8 cellular contexts compared by ENCODE assay signal in genomic region chr13:75635621-75636338, GRCh38. TPM values are rescaled to one million over a fixed set of nuclear protein-coding genes. Genes with fewer than 3 reads are reported as not detected.
A peak's percentile ranks its signal among the peaks of the same experiment; 100 is the strongest.
DNase-seq lines count a peak whose midpoint lies in the region; ATAC-seq and TF ChIP-seq lines count a peak whose summit lies in the region.

LMO7 (plus strand) TSS chr13:75636330; CDS start chr13:75636658, 328 bp downstream.

- H3K9me3 ChIP-seq in Caco-2 (no peaks in the 10 kb centered on the region), smooth muscle cell (replicated peaks; ENCODE audit: low read depth) (no peaks in the 10 kb centered on the region)

- H3K27me3 Mint-ChIP-seq in Caco-2 (ENCODE audit: insufficient read depth, unreplicated experiment) (no peaks in the 10 kb centered on the region), immature natural killer cell (ENCODE audit: low read depth in 3 of 3) (peaks cover 5 to 10% (median 9%) of the 10 kb centered on the region in 3 donors)

- peak within 1 kb of the TSS; percentile 75 for H3K9ac ChIP-seq in smooth muscle cell (ENCODE audit: low read depth)

- peaks cover 8% of the 10 kb centered on the region for H3K36me3 Mint-ChIP-seq in Caco-2 (ENCODE audit: insufficient read depth, unreplicated experiment)
- H3K36me3 Mint-ChIP-seq in immature natural killer cell = no peaks in the 10 kb centered on the region

- H3K9me3 Mint-ChIP-seq in Caco-2 (ENCODE audit: unreplicated experiment) = no peaks in the 10 kb centered on the region
- peaks cover 0 to 2% (median 0%) of the 10 kb centered on the region in 6 donors for H3K9me3 Mint-ChIP-seq in immature natural killer cell

- H3K4me1 ChIP-seq in Caco-2 (peaks cover 8% of the 10 kb centered on the region; the same call in 1 of the 2 replicates), smooth muscle cell (ENCODE audit: low read depth) (peaks cover 12% of the 10 kb centered on the region)

- H3K27ac Mint-ChIP-seq in Caco-2 (ENCODE audit: unreplicated experiment) (peak within 1 kb of the TSS; percentile 42), immature natural killer cell (peak within 1 kb of the TSS in 1 of 6 donors; percentile 58)

- H3K27me3 ChIP-seq in Caco-2 (replicated peaks; ENCODE audit: control insufficient read depth, insufficient read depth, low read length) (no peaks in the 10 kb centered on the region), brain microvascular endothelial cell (replicated peaks) (no peaks in the 10 kb centered on the region), smooth muscle cell (ENCODE audit: low read depth) (no peaks in the 10 kb centered on the region)

- POLR2A ChIA-PET in Caco-2 (lab: Charles Lee) = no interaction called here

- H2AFZ ChIP-seq in smooth muscle cell (ENCODE audit: low read depth) = peak within 1 kb of the TSS; percentile 40

- peak; percentile 51 for ATAC-seq in HG03521 (IDR thresholded peaks at IDR 0.05; ENCODE audit: unreplicated experiment)

- peak within 1 kb of the TSS; percentile 57 for H3K4me3 ChIP-seq in Caco-2 (ENCODE audit: low read depth, low read length)
- H3K4me3 ChIP-seq in brain microvascular endothelial cell (ENCODE audit: low read depth, low read length) = peak within 1 kb of the TSS; percentile 96
- H3K4me3 ChIP-seq in smooth muscle cell = peak within 1 kb of the TSS; percentile 76

- WGBS in smooth muscle cell (ENCODE audit: low lambda C conversion rate) = 2% methylated on average over 28 of the region's 86 CpGs

- TF ChIP-seq CTCF in Caco-2 (IDR thresholded peaks at IDR 0.05; ENCODE audit: insufficient read depth in 1 of 2, low read depth in 1 of 2, low read length in 1 of 2, severe bottlenecking in 1 of 2, unreplicated experiment in 1 of 2) (no peak), GM20000 (IDR thresholded peaks at IDR 0.05; ENCODE audit: extremely low read depth, missing control alignments) (no peak), brain microvascular endothelial cell (IDR thresholded peaks at IDR 0.05; ENCODE audit: low read depth, low read length, missing control alignments) (no peak), smooth muscle cell (IDR thresholded peaks at IDR 0.05; ENCODE audit: borderline replicate concordance, insufficient read depth, poor library complexity, severe bottlenecking) (no peak)

- peak within 1 kb of the TSS; percentile 99 for H3K4me2 ChIP-seq in smooth muscle cell

- H3K4me3 Mint-ChIP-seq in Caco-2 (ENCODE audit: unreplicated experiment) (peak within 1 kb of the TSS; percentile 78), immature natural killer cell (peak within 1 kb of the TSS; percentile 79 to 84 (median 83))

- peaks cover 39% of the 10 kb centered on the region for H4K20me1 ChIP-seq in smooth muscle cell (ENCODE audit: low read depth)

- H3K36me3 ChIP-seq in Caco-2 (ENCODE audit: control insufficient read depth, insufficient read depth, low read length) = no peaks in the 10 kb centered on the region; the same call in 1 of the 2 replicates
- H3K36me3 ChIP-seq in brain microvascular endothelial cell (replicated peaks) = peaks cover 2% of the 10 kb centered on the region
- no peaks in the 10 kb centered on the region for H3K36me3 ChIP-seq in smooth muscle cell (ENCODE audit: low read depth)

- H3K79me2 ChIP-seq in smooth muscle cell (ENCODE audit: low read depth) = peaks cover 51% of the 10 kb centered on the region

- H3F3A ChIP-seq in smooth muscle cell (ENCODE audit: low read depth) = peaks cover 29% of the 10 kb centered on the region

- CTCF ChIA-PET in Caco-2 (lab: Charles Lee) = no interaction called here

- H3K4me1 Mint-ChIP-seq in Caco-2 (ENCODE audit: low read depth, unreplicated experiment) (peaks cover 16% of the 10 kb centered on the region), immature natural killer cell (peaks cover 11 to 13% of the 10 kb centered on the region in 2 donors)

- peak; percentile 84 to 88 for DNase-seq in Caco-2
- peak; percentile 89 for DNase-seq in GM20000 (ENCODE audit: low spot score)
- DNase-seq in brain microvascular endothelial cell = no peak
- DNase-seq in immature natural killer cell = peak; percentile 62 to 65 (median 65)
- DNase-seq in smooth muscle cell (lab: John Stamatoyannopoulos, UW; ENCODE audit: unreplicated experiment) = peak; percentile 38
- DNase-seq in inferior parietal cortex (ENCODE audit: extremely low spot score) = no peak

- intact Hi-C loops in Caco-2 (cut with micrococcal nuclease; ENCODE audit: unreplicated experiment) = loop anchor here (2.0 to 10.0 kb wide), 3 partner anchors 69 to 261 kb away; partner anchors contain the start of gene TBC1D4
- intact Hi-C loops in T-helper 2 cell treated with Interferon-gamma antibody and Interleukin-4, amounts not matched to agents 100 ng/mL and 5 ng/mL, for 36 hours (cut with micrococcal nuclease) = loop anchor here (5.0 kb wide), 3 partner anchors 88 to 153 kb away; partner anchors contain the start of genes TBC1D4 and UCHL3

- H3K27ac ChIP-seq in brain microvascular endothelial cell = peak within 1 kb of the TSS; percentile 62
- peak within 1 kb of the TSS; percentile 90 for H3K27ac ChIP-seq in smooth muscle cell (ENCODE audit: low read depth)

- in situ Hi-C loops in brain microvascular endothelial cell (cut with HindIII; ENCODE audit: low pct_ligation_motif_present, low sequenced_read_pairs) = no loop called here

- no TSS peak for BruUV-seq in Caco-2 (replicated peaks; lab: Mats Ljungman, UMichigan)

RNA-seq across cellular contexts. Expression of gene LMO7, which starts in this region (rescaled TPM):
- total RNA-seq in Caco-2 (2022) = 209 and 230 TPM in 2 replicates
- 13.5 and 15.2 TPM in 2 replicates for total RNA-seq in T-helper 2 cell treated with Interferon-gamma antibody and Interleukin-4, amounts not matched to agents 100 ng/mL and 5 ng/mL, for 36 hours
- 1 to 10 TPM in 1 of 3 donors, under 1 TPM in 1, not detected in 1; 0.96 to 4.1 TPM for polyA plus RNA-seq in immature natural killer cell
- total RNA-seq in smooth muscle cell = 213 and 253 TPM in 2 replicates
- polyA plus RNA-seq in smooth muscle cell = 152 and 157 TPM in 2 replicates

Comparison
In these comparisons a context has a peak if more than half of its experiments do, and no peak if none do; other contexts are left out.
1. RNA of gene LMO7 (total RNA-seq): 213 to 253 TPM in smooth muscle cell and 209 to 230 TPM in Caco-2; 13.5 to 15.2 TPM in T-helper 2 cell treated with Interferon-gamma antibody and Interleukin-4, amounts not matched to agents 100 ng/mL and 5 ng/mL, for 36 hours; every median in the first group is over 10 times any median in the second.
2. RNA of gene LMO7 (polyA plus RNA-seq): 152 to 157 TPM in smooth muscle cell; 0.96 to 4.1 TPM in immature natural killer cell; every median in the first group is over 10 times any median in the second.
3. DNase-seq: peak in Caco-2 (2 of 2), GM20000 (single experiment), immature natural killer cell (3 of 3) and smooth muscle cell (single experiment); none in brain microvascular endothelial cell (single experiment) and inferior parietal cortex (single experiment).
4. Peak in every context shown above with its lines, with median percentiles within 50 percentile points of each other: H3K4me3 ChIP-seq.